In the genomic region with DNA sequence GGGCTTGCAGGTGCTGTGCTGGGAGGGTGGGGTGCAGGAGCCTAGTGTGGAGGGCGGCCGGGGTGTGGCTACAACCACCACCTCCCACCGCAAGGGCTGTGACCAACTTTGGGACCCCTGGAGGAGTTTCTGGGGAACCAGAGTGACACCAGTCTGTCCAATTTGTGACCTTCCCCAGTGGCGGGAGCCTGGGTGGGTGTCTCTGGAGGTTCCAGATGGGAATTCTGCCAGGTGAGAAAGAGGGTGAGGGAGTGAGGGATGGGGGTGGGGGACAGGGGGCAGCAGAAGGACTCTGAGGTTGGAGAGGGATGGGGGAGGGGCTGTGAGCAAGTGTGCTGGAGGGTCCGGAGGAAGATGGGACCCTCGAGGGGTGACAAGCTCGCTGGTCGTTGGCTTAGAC, we compare ENCODE assay signal across 12 cellular contexts. TPM values are rescaled to one million over a fixed set of nuclear protein-coding genes. Genes with fewer than 3 reads are reported as not detected.
"Had no signal": no experiment of that assay in that cellular context is flagged by ENCODE, and none has a peak within 500 bp of the region (broad histone marks: within the 10 kb centered on the region; RNA-seq: fewer than 3 reads in every experiment).

No MANE protein-coding gene starts in this region.

- H2AFZ ChIP-seq: GM23248, GM23338 had no signal

- DNase-seq: GM23248, GOT3, H7, H9, HCEC 1CT, HFFc6 had no signal

- H3K9ac ChIP-seq: GM23248 had no signal

- H3K4me3 ChIP-seq: GM23248, GM23338, HAP-1 had no signal

- H3K36me3 ChIP-seq: HAP-1 had no signal

- H3K9me3 ChIP-seq: HAP-1 had no signal

- H3K4me2 ChIP-seq: GM23338 had no signal

- FAIRE-seq: H1, H54 had no signal

- ATAC-seq: GM23338, HCT116 had no signal

- H3K27ac ChIP-seq: GM23248 had no signal

- H3K4me1 ChIP-seq: HAP-1 had no signal

RNA-seq across cellular contexts. Expression of gene CACNA1B, which starts 4.2 kb away (rescaled TPM):
- total RNA-seq: GM23248, H4, HFFc6 had no signal
- polyA plus RNA-seq: GM23248 had no signal
